ENCODE assay signal across 9 cellular contexts in genomic region chr5:151068189-151068570, GRCh38.
A peak's percentile ranks its signal among the peaks of the same experiment; 100 is the strongest.
DNase-seq lines count a peak whose midpoint lies in the region; ATAC-seq lines count a peak whose summit lies in the region.
"Had no signal": no experiment of that assay in that cellular context is flagged by ENCODE, and none has a peak within 500 bp of the region (broad histone marks: within the 10 kb centered on the region; RNA-seq: fewer than 3 reads in every experiment).

No MANE protein-coding gene starts in this region.

- peak overlapping the region; percentile 64 for H3K4me3 Mint-ChIP-seq in activated T-cell treated with anti-CD3 and anti-CD28 coated beads, Interleukin-2, amount 50 U/mL, for 24 hours
- peak overlapping the region; percentile 60 to 67 for H3K4me3 Mint-ChIP-seq in effector memory CD8-positive, alpha-beta T cell
- peak overlapping the region; percentile 78 to 79 for H3K4me3 Mint-ChIP-seq in stimulated activated naive B cell treated with anti-CD40 and anti-IgM and Interleukin-4, amounts not matched to agents 10 μg/mL and 1 μg/mL and 100 μg/mL, for 72 hours

- H3K4me1 Mint-ChIP-seq in activated T-cell treated with anti-CD3 and anti-CD28 coated beads, Interleukin-2, amount 50 U/mL, for 24 hours (ENCODE audit: low read depth): peaks cover 100% of the 10 kb centered on the region
- H3K4me1 Mint-ChIP-seq in effector memory CD8-positive, alpha-beta T cell (ENCODE audit: low read depth in 2 of 2): peaks cover 78 to 81% of the 10 kb centered on the region in 2 donors
- H3K4me1 Mint-ChIP-seq in stimulated activated naive B cell treated with anti-CD40 and anti-IgM and Interleukin-4, amounts not matched to agents 10 μg/mL and 1 μg/mL and 100 μg/mL, for 72 hours: peaks cover 88 to 100% of the 10 kb centered on the region in 2 donors

- DNase-seq in activated T-cell treated with anti-CD3 and anti-CD28 coated beads, Interleukin-2, amount 50 U/mL, for 24 hours: no peak
- DNase-seq in activated T-cell treated with anti-CD3 and anti-CD28 coated beads, Interleukin-2, amount 50 U/mL, for 1 hour: no peak
- DNase-seq in effector memory CD8-positive, alpha-beta T cell: no peak
- peak; percentile 57 for DNase-seq in stimulated activated naive B cell treated with anti-CD40 and anti-IgM and Interleukin-4, amounts not matched to agents 10 μg/mL and 1 μg/mL and 100 μg/mL, for 72 hours
- DNase-seq in inferior parietal cortex (ENCODE audit: extremely low spot score) (no peak), midbrain (lab: John Stamatoyannopoulos, UW) (no peak)
- no peak for DNase-seq in stimulated activated naive CD4-positive, alpha-beta T cell (lab: John Stamatoyannopoulos, UW)
- DNase-seq: amygdala had no signal

- peak overlapping the region; percentile 92 for H3K27ac Mint-ChIP-seq in activated T-cell treated with anti-CD3 and anti-CD28 coated beads, Interleukin-2, amount 50 U/mL, for 24 hours
- peak overlapping the region; percentile 88 to 93 for H3K27ac Mint-ChIP-seq in effector memory CD8-positive, alpha-beta T cell
- peak overlapping the region; percentile 99 for H3K27ac Mint-ChIP-seq in stimulated activated naive B cell treated with anti-CD40 and anti-IgM and Interleukin-4, amounts not matched to agents 10 μg/mL and 1 μg/mL and 100 μg/mL, for 72 hours

- no peaks in the 10 kb centered on the region for H3K27me3 Mint-ChIP-seq in activated T-cell treated with anti-CD3 and anti-CD28 coated beads, Interleukin-2, amount 50 U/mL, for 24 hours
- H3K27me3 Mint-ChIP-seq in effector memory CD8-positive, alpha-beta T cell: no peaks in the 10 kb centered on the region
- no peaks in the 10 kb centered on the region for H3K27me3 Mint-ChIP-seq in stimulated activated naive B cell treated with anti-CD40 and anti-IgM and Interleukin-4, amounts not matched to agents 10 μg/mL and 1 μg/mL and 100 μg/mL, for 72 hours

- no peaks in the 10 kb centered on the region for H3K9me3 Mint-ChIP-seq in activated T-cell treated with anti-CD3 and anti-CD28 coated beads, Interleukin-2, amount 50 U/mL, for 24 hours
- no peaks in the 10 kb centered on the region for H3K9me3 Mint-ChIP-seq in effector memory CD8-positive, alpha-beta T cell
- peaks cover 0 to 2% of the 10 kb centered on the region in 2 donors for H3K9me3 Mint-ChIP-seq in stimulated activated naive B cell treated with anti-CD40 and anti-IgM and Interleukin-4, amounts not matched to agents 10 μg/mL and 1 μg/mL and 100 μg/mL, for 72 hours

- peaks cover 97% of the 10 kb centered on the region for H3K36me3 Mint-ChIP-seq in activated T-cell treated with anti-CD3 and anti-CD28 coated beads, Interleukin-2, amount 50 U/mL, for 24 hours (ENCODE audit: low read depth)
- peaks cover 54% of the 10 kb centered on the region for H3K36me3 Mint-ChIP-seq in effector memory CD8-positive, alpha-beta T cell (ENCODE audit: insufficient read depth)
- H3K36me3 Mint-ChIP-seq in stimulated activated naive B cell treated with anti-CD40 and anti-IgM and Interleukin-4, amounts not matched to agents 10 μg/mL and 1 μg/mL and 100 μg/mL, for 72 hours: peaks cover 76 to 88% of the 10 kb centered on the region in 2 donors

- peak; percentile 11 for ATAC-seq in HG03354 (IDR thresholded peaks at IDR 0.05; ENCODE audit: poor library complexity, severe bottlenecking, unreplicated experiment)
- ATAC-seq in effector memory CD8-positive, alpha-beta T cell (replicated peaks): no peak
- ATAC-seq in stimulated activated naive B cell treated with anti-CD40 and anti-IgM and Interleukin-4, amounts not matched to agents 10 μg/mL and 1 μg/mL and 100 μg/mL, for 72 hours (replicated peaks): peak; percentile 4 to 26
